Comparison of ENCODE assay signal across 1 cellular context in the genomic region with DNA sequence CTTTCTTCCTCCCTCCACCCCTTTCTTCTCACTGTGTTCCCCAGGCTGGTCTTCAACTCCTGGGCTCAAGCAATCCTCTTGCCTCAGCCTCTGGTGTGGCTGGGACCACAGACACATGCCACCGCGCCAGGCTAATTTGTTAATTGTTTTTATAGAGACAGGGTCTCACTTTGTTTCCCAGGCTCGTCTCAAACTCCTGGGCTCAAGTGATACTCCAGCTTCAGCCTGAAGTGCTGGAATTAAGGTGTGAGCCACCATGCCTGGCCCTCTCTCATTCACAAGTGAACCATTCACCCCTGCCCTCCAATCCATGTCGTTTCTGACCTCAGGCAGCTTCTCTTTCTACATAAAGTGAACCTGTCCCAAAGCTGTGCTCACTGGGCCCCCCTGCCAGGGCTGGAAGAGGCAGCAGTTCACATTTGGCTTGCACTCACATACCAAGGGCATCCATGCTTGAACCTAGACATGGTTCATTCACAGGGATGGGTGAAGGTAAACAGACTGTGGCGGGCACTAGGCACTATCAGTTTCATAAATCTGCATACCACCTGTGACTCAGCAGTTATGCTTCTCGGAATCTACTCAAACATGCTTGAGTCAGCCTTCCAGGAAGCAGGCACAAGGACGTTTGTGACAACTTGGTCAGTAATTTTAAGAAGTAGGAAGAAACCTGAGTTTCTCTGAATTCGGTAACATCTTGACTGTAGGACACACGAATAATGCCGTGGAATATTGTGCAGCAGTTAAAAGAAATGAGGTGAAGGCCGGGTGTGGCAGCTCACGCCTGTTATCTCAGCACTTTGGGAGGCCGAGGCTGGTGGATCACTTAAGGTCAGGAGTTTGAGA.
A peak's percentile ranks its signal among the peaks of the same experiment; 100 is the strongest.
TF ChIP-seq lines count a peak whose summit lies in the region.

No MANE protein-coding gene starts in this region.

TF ChIP-seq in K562, 482 proteins besides CTCF, POLR2A, EP300 and RAD21 (continued from another document and continues in another):
- peak; percentile 47 for TF ChIP-seq MTA2 (IDR thresholded peaks at IDR 0.05; ENCODE audit: low read depth)
- peak; percentile 81 for TF ChIP-seq ESRRA (IDR thresholded peaks at IDR 0.05; ENCODE audit: borderline replicate concordance, low read depth)
- peak; percentile 91 to 93 for TF ChIP-seq TEAD1 (CRISPR knock-in tag; IDR thresholded peaks at IDR 0.05)
- no peak for TF ChIP-seq PHTF2 (CRISPR knock-in tag; IDR thresholded peaks at IDR 0.05)
- TF ChIP-seq TAF7 (tag; IDR thresholded peaks at IDR 0.05) = no peak
- peak; percentile 77 for TF ChIP-seq ZNF239 (CRISPR knock-in tag; IDR thresholded peaks at IDR 0.05)
- peak; percentile 67; the same call in 1 of the 2 replicates for TF ChIP-seq JUN (IDR thresholded peaks at IDR 0.05; ENCODE audit: borderline replicate concordance, low read depth, low read length)
- TF ChIP-seq JUN (CRISPR knock-in tag; IDR thresholded peaks at IDR 0.05; ENCODE audit: borderline replicate concordance) = no peak
- TF ChIP-seq RBM22 (IDR thresholded peaks at IDR 0.05; ENCODE audit: low read depth, low read length, poor library complexity, severe bottlenecking) = no peak
- TF ChIP-seq BACH1 (tag; IDR thresholded peaks at IDR 0.05) = peak; percentile 99
- TF ChIP-seq MXI1 (IDR thresholded peaks at IDR 0.05; ENCODE audit: low read depth, low read length) = no peak
- TF ChIP-seq, protein P1, sequence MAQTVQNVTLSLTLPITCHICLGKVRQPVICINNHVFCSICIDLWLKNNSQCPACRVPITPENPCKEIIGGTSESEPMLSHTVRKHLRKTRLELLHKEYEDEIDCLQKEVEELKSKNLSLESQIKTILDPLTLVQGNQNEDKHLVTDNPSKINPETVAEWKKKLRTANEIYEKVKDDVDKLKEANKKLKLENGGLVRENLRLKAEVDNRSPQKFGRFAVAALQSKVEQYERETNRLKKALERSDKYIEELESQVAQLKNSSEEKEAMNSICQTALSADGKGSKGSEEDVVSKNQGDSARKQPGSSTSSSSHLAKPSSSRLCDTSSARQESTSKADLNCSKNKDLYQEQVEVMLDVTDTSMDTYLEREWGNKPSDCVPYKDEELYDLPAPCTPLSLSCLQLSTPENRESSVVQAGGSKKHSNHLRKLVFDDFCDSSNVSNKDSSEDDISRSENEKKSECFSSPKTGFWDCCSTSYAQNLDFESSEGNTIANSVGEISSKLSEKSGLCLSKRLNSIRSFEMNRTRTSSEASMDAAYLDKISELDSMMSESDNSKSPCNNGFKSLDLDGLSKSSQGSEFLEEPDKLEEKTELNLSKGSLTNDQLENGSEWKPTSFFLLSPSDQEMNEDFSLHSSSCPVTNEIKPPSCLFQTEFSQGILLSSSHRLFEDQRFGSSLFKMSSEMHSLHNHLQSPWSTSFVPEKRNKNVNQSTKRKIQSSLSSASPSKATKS (CRISPR knock-in tag; IDR thresholded peaks at IDR 0.05) = no peak
- no peak for TF ChIP-seq PCBP1 (IDR thresholded peaks at IDR 0.05; ENCODE audit: low read depth, low read length, poor library complexity, severe bottlenecking)
- TF ChIP-seq, protein P2, sequence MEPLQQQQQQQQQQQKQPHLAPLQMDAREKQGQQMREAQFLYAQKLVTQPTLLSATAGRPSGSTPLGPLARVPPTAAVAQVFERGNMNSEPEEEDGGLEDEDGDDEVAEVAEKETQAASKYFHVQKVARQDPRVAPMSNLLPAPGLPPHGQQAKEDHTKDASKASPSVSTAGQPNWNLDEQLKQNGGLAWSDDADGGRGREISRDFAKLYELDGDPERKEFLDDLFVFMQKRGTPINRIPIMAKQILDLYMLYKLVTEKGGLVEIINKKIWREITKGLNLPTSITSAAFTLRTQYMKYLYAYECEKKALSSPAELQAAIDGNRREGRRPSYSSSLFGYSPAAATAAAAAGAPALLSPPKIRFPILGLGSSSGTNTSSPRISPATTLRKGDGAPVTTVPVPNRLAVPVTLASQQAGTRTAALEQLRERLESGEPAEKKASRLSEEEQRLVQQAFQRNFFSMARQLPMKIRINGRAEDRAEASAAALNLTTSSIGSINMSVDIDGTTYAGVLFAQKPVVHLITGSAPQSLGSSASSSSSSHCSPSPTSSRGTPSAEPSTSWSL (CRISPR knock-in tag; IDR thresholded peaks at IDR 0.05; ENCODE audit: borderline replicate concordance) = peak; percentile 77; the same call in 1 of the 2 replicates
- TF ChIP-seq, protein P3, sequence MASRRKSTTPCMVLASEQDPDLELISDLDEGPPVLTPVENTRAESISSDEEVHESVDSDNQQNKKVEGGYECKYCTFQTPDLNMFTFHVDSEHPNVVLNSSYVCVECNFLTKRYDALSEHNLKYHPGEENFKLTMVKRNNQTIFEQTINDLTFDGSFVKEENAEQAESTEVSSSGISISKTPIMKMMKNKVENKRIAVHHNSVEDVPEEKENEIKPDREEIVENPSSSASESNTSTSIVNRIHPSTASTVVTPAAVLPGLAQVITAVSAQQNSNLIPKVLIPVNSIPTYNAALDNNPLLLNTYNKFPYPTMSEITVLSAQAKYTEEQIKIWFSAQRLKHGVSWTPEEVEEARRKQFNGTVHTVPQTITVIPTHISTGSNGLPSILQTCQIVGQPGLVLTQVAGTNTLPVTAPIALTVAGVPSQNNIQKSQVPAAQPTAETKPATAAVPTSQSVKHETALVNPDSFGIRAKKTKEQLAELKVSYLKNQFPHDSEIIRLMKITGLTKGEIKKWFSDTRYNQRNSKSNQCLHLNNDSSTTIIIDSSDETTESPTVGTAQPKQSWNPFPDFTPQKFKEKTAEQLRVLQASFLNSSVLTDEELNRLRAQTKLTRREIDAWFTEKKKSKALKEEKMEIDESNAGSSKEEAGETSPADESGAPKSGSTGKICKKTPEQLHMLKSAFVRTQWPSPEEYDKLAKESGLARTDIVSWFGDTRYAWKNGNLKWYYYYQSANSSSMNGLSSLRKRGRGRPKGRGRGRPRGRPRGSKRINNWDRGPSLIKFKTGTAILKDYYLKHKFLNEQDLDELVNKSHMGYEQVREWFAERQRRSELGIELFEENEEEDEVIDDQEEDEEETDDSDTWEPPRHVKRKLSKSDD (conservative IDR thresholded peaks at IDR 0.05; ENCODE audit: low read length) = no peak
- TF ChIP-seq ZNF175 (CRISPR knock-in tag; IDR thresholded peaks at IDR 0.05; ENCODE audit: low read depth) = peak; percentile 92; the same call in 1 of the 2 replicates
- 0 out of 2 replicates have a peak, but pooled peaks have one; percentile 35 for TF ChIP-seq NR4A1 (CRISPR knock-in tag; IDR thresholded peaks at IDR 0.05)
- peak; percentile 97 for TF ChIP-seq NR4A1 (tag; IDR thresholded peaks at IDR 0.05)
- TF ChIP-seq BRF1 (IDR thresholded peaks at IDR 0.05; ENCODE audit: borderline replicate concordance, extremely low read depth, insufficient read length) = no peak
- TF ChIP-seq, protein P4, sequence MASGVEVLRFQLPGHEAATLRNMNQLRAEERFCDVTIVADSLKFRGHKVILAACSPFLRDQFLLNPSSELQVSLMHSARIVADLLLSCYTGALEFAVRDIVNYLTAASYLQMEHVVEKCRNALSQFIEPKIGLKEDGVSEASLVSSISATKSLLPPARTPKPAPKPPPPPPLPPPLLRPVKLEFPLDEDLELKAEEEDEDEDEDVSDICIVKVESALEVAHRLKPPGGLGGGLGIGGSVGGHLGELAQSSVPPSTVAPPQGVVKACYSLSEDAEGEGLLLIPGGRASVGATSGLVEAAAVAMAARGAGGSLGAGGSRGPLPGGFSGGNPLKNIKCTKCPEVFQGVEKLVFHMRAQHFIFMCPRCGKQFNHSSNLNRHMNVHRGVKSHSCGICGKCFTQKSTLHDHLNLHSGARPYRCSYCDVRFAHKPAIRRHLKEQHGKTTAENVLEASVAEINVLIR (CRISPR knock-in tag; IDR thresholded peaks at IDR 0.05) = peak; percentile 65; the same call in 1 of the 2 replicates
- TF ChIP-seq NR2C2 (CRISPR knock-in tag; IDR thresholded peaks at IDR 0.05) = no peak
- peak; percentile 84 for TF ChIP-seq NR2C2 (tag; IDR thresholded peaks at IDR 0.05)
- TF ChIP-seq, protein P5, sequence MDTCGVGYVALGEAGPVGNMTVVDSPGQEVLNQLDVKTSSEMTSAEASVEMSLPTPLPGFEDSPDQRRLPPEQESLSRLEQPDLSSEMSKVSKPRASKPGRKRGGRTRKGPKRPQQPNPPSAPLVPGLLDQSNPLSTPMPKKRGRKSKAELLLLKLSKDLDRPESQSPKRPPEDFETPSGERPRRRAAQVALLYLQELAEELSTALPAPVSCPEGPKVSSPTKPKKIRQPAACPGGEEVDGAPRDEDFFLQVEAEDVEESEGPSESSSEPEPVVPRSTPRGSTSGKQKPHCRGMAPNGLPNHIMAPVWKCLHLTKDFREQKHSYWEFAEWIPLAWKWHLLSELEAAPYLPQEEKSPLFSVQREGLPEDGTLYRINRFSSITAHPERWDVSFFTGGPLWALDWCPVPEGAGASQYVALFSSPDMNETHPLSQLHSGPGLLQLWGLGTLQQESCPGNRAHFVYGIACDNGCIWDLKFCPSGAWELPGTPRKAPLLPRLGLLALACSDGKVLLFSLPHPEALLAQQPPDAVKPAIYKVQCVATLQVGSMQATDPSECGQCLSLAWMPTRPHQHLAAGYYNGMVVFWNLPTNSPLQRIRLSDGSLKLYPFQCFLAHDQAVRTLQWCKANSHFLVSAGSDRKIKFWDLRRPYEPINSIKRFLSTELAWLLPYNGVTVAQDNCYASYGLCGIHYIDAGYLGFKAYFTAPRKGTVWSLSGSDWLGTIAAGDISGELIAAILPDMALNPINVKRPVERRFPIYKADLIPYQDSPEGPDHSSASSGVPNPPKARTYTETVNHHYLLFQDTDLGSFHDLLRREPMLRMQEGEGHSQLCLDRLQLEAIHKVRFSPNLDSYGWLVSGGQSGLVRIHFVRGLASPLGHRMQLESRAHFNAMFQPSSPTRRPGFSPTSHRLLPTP (IDR thresholded peaks at IDR 0.05; ENCODE audit: borderline replicate concordance, extremely low read depth, insufficient read length) = no peak
- peak; percentile 94; the same call in 1 of the 2 replicates for TF ChIP-seq ZNF76 (CRISPR knock-in tag; IDR thresholded peaks at IDR 0.05; ENCODE audit: borderline replicate concordance)
- TF ChIP-seq GTF2E2 (tag; IDR thresholded peaks at IDR 0.05) = peak; percentile 56; the same call in 1 of the 2 replicates
- TF ChIP-seq, protein P6, sequence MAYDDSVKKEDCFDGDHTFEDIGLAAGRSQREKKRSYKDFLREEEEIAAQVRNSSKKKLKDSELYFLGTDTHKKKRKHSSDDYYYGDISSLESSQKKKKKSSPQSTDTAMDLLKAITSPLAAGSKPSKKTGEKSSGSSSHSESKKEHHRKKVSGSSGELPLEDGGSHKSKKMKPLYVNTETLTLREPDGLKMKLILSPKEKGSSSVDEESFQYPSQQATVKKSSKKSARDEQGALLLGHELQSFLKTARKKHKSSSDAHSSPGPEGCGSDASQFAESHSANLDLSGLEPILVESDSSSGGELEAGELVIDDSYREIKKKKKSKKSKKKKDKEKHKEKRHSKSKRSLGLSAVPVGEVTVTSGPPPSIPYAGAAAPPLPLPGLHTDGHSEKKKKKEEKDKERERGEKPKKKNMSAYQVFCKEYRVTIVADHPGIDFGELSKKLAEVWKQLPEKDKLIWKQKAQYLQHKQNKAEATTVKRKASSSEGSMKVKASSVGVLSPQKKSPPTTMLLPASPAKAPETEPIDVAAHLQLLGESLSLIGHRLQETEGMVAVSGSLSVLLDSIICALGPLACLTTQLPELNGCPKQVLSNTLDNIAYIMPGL (CRISPR knock-in tag; IDR thresholded peaks at IDR 0.05) = no peak
- TF ChIP-seq, protein P7, sequence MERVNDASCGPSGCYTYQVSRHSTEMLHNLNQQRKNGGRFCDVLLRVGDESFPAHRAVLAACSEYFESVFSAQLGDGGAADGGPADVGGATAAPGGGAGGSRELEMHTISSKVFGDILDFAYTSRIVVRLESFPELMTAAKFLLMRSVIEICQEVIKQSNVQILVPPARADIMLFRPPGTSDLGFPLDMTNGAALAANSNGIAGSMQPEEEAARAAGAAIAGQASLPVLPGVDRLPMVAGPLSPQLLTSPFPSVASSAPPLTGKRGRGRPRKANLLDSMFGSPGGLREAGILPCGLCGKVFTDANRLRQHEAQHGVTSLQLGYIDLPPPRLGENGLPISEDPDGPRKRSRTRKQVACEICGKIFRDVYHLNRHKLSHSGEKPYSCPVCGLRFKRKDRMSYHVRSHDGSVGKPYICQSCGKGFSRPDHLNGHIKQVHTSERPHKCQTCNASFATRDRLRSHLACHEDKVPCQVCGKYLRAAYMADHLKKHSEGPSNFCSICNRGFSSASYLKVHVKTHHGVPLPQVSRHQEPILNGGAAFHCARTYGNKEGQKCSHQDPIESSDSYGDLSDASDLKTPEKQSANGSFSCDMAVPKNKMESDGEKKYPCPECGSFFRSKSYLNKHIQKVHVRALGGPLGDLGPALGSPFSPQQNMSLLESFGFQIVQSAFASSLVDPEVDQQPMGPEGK (CRISPR knock-in tag; IDR thresholded peaks at IDR 0.05; ENCODE audit: borderline replicate concordance) = peak; percentile 77
- peak; percentile 86; the same call in 1 of the 2 replicates for TF ChIP-seq PTRF (tag; IDR thresholded peaks at IDR 0.05)
- no peak for TF ChIP-seq OTX1 (CRISPR knock-in tag; IDR thresholded peaks at IDR 0.05)
- no peak for TF ChIP-seq ARID2 (IDR thresholded peaks at IDR 0.05)
- TF ChIP-seq NEUROD1 (IDR thresholded peaks at IDR 0.05; ENCODE audit: borderline replicate concordance, low read depth, low read length, partially characterized antibody) = no peak
- TF ChIP-seq XRCC3 (IDR thresholded peaks at IDR 0.05) = no peak
- TF ChIP-seq FOXK2 (conservative IDR thresholded peaks at IDR 0.05 in 1 of 2, IDR thresholded peaks at IDR 0.05 in 1 of 2; ENCODE audit: low read depth in 2 of 2) = peak; percentile 78 to 85
- no peak for TF ChIP-seq SAFB (IDR thresholded peaks at IDR 0.05; ENCODE audit: borderline replicate concordance, low read depth, low read length)
- TF ChIP-seq CBFA2T2 (conservative IDR thresholded peaks at IDR 0.05) = 0 out of 2 replicates have a peak, but pooled peaks have one; percentile 8
- peak; percentile 29; the same call in 1 of the 2 replicates for TF ChIP-seq CEBPG (CRISPR knock-in tag; IDR thresholded peaks at IDR 0.05)
- TF ChIP-seq CEBPG (tag; conservative IDR thresholded peaks at IDR 0.05 in 1 of 2, IDR thresholded peaks at IDR 0.05 in 1 of 2) = no peak
- TF ChIP-seq ARNT (IDR thresholded peaks at IDR 0.05) = peak in 1 of 2 experiments; percentile 51; a peak in 2 of 4 replicates
- TF ChIP-seq MTF1 (CRISPR knock-in tag; IDR thresholded peaks at IDR 0.05; ENCODE audit: borderline replicate concordance) = peak; percentile 71; the same call in 1 of the 2 replicates
- no peak for TF ChIP-seq ZNF696 (CRISPR knock-in tag; conservative IDR thresholded peaks at IDR 0.05)
- no peak for TF ChIP-seq ZNF232 (CRISPR knock-in tag; IDR thresholded peaks at IDR 0.05)
- TF ChIP-seq ZNF830 (CRISPR knock-in tag; IDR thresholded peaks at IDR 0.05) = peak; percentile 72; the same call in 1 of the 2 replicates
- 0 out of 2 replicates have a peak, but pooled peaks have one; percentile 46 for TF ChIP-seq ZNF75A (CRISPR knock-in tag; IDR thresholded peaks at IDR 0.05)
- TF ChIP-seq TCF7L2 (IDR thresholded peaks at IDR 0.05; ENCODE audit: low read depth, low read length) = no peak
- TF ChIP-seq, protein P8, sequence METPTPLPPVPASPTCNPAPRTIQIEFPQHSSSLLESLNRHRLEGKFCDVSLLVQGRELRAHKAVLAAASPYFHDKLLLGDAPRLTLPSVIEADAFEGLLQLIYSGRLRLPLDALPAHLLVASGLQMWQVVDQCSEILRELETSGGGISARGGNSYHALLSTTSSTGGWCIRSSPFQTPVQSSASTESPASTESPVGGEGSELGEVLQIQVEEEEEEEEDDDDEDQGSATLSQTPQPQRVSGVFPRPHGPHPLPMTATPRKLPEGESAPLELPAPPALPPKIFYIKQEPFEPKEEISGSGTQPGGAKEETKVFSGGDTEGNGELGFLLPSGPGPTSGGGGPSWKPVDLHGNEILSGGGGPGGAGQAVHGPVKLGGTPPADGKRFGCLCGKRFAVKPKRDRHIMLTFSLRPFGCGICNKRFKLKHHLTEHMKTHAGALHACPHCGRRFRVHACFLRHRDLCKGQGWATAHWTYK (CRISPR knock-in tag; IDR thresholded peaks at IDR 0.05) = peak; percentile 94
